2 cellular contexts compared by ENCODE assay signal in the genomic region with DNA sequence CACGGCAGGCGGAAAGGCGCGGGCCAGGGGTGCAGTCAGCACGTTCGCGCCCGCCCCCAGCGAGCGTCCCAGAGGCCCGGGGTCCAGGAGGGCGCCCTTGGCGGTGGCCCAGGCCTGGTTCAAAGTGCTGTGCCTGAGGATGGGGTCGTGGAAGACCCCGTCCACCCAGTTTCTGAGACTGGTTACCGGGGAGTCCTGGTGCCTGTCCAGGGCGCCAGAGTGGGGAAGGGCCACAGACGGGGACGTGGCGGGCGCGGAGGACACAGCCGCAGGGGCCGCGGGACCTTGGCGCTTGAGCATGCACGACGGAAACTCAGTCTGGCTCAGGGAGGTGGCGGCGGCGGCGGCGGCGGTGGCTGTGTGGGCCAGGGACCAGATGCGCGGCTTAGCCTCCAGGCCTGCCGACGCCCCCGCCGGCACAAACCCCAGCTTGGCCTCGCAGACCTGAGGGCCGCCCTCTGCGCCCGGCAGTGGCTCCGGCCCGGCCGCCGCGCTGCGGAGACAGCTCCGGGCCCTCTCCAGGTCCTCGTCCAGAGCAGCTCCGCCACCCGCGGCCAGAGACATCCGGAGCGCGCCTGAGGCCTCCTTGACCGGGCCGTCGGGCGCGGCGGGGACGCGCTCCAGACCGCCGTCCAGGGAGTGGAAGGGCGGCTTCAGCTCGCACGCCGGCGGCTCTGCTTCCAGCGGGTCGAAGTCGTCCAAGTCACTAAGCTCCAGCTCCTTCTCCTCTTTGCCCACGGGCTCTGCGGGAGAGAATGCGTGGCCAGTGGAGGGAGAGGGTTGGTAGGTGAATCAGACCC.
TF ChIP-seq lines count a peak whose summit lies in the region.

No MANE protein-coding gene starts in this region.

TF ChIP-seq in GM23338, 12 proteins besides CTCF, POLR2A, EP300 and RAD21 (continues in another document):
- TF ChIP-seq CREB1 (CRISPR knock-in tag; IDR thresholded peaks at IDR 0.05; ENCODE audit: low read depth) (no peak), NANOG (IDR thresholded peaks at IDR 0.05; ENCODE audit: borderline replicate concordance) (no peak), ZNF114 (CRISPR knock-in tag; IDR thresholded peaks at IDR 0.05) (no peak), EZH2phosphoT487 (IDR thresholded peaks at IDR 0.05; ENCODE audit: unreplicated experiment) (peak; percentile 84)
- TF ChIP-seq, protein P1, sequence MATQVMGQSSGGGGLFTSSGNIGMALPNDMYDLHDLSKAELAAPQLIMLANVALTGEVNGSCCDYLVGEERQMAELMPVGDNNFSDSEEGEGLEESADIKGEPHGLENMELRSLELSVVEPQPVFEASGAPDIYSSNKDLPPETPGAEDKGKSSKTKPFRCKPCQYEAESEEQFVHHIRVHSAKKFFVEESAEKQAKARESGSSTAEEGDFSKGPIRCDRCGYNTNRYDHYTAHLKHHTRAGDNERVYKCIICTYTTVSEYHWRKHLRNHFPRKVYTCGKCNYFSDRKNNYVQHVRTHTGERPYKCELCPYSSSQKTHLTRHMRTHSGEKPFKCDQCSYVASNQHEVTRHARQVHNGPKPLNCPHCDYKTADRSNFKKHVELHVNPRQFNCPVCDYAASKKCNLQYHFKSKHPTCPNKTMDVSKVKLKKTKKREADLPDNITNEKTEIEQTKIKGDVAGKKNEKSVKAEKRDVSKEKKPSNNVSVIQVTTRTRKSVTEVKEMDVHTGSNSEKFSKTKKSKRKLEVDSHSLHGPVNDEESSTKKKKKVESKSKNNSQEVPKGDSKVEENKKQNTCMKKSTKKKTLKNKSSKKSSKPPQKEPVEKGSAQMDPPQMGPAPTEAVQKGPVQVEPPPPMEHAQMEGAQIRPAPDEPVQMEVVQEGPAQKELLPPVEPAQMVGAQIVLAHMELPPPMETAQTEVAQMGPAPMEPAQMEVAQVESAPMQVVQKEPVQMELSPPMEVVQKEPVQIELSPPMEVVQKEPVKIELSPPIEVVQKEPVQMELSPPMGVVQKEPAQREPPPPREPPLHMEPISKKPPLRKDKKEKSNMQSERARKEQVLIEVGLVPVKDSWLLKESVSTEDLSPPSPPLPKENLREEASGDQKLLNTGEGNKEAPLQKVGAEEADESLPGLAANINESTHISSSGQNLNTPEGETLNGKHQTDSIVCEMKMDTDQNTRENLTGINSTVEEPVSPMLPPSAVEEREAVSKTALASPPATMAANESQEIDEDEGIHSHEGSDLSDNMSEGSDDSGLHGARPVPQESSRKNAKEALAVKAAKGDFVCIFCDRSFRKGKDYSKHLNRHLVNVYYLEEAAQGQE (IDR thresholded peaks at IDR 0.05; ENCODE audit: unreplicated experiment) = no peak
- TF ChIP-seq, protein P2, sequence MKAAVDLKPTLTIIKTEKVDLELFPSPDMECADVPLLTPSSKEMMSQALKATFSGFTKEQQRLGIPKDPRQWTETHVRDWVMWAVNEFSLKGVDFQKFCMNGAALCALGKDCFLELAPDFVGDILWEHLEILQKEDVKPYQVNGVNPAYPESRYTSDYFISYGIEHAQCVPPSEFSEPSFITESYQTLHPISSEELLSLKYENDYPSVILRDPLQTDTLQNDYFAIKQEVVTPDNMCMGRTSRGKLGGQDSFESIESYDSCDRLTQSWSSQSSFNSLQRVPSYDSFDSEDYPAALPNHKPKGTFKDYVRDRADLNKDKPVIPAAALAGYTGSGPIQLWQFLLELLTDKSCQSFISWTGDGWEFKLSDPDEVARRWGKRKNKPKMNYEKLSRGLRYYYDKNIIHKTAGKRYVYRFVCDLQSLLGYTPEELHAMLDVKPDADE (IDR thresholded peaks at IDR 0.05) = no peak
- TF ChIP-seq, protein P3, sequence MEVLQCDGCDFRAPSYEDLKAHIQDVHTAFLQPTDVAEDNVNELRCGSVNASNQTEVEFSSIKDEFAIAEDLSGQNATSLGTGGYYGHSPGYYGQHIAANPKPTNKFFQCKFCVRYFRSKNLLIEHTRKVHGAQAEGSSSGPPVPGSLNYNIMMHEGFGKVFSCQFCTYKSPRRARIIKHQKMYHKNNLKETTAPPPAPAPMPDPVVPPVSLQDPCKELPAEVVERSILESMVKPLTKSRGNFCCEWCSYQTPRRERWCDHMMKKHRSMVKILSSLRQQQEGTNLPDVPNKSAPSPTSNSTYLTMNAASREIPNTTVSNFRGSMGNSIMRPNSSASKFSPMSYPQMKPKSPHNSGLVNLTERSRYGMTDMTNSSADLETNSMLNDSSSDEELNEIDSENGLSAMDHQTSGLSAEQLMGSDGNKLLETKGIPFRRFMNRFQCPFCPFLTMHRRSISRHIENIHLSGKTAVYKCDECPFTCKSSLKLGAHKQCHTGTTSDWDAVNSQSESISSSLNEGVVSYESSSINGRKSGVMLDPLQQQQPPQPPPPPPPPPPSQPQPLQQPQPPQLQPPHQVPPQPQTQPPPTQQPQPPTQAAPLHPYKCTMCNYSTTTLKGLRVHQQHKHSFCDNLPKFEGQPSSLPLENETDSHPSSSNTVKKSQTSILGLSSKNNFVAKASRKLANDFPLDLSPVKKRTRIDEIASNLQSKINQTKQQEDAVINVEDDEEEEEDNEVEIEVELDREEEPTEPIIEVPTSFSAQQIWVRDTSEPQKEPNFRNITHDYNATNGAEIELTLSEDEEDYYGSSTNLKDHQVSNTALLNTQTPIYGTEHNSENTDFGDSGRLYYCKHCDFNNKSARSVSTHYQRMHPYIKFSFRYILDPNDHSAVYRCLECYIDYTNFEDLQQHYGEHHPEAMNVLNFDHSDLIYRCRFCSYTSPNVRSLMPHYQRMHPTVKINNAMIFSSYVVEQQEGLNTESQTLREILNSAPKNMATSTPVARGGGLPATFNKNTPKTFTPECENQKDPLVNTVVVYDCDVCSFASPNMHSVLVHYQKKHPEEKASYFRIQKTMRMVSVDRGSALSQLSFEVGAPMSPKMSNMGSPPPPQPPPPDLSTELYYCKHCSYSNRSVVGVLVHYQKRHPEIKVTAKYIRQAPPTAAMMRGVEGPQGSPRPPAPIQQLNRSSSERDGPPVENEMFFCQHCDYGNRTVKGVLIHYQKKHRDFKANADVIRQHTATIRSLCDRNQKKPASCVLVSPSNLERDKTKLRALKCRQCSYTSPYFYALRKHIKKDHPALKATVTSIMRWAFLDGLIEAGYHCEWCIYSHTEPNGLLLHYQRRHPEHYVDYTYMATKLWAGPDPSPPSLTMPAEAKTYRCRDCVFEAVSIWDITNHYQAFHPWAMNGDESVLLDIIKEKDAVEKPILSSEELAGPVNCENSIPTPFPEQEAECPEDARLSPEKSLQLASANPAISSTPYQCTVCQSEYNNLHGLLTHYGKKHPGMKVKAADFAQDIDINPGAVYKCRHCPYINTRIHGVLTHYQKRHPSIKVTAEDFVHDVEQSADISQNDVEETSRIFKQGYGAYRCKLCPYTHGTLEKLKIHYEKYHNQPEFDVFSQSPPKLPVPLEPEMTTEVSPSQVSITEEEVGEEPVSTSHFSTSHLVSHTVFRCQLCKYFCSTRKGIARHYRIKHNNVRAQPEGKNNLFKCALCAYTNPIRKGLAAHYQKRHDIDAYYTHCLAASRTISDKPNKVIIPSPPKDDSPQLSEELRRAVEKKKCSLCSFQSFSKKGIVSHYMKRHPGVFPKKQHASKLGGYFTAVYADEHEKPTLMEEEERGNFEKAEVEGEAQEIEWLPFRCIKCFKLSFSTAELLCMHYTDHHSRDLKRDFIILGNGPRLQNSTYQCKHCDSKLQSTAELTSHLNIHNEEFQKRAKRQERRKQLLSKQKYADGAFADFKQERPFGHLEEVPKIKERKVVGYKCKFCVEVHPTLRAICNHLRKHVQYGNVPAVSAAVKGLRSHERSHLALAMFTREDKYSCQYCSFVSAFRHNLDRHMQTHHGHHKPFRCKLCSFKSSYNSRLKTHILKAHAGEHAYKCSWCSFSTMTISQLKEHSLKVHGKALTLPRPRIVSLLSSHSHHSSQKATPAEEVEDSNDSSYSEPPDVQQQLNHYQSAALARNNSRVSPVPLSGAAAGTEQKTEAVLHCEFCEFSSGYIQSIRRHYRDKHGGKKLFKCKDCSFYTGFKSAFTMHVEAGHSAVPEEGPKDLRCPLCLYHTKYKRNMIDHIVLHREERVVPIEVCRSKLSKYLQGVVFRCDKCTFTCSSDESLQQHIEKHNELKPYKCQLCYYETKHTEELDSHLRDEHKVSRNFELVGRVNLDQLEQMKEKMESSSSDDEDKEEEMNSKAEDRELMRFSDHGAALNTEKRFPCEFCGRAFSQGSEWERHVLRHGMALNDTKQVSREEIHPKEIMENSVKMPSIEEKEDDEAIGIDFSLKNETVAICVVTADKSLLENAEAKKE (CRISPR knock-in tag; IDR thresholded peaks at IDR 0.05) = no peak

TF ChIP-seq in GM12878, 131 proteins besides CTCF, POLR2A, EP300 and RAD21:
- TF ChIP-seq JUNB (IDR thresholded peaks at IDR 0.05) (no peak), SUZ12 (IDR thresholded peaks at IDR 0.05; ENCODE audit: unreplicated experiment) (peak; percentile 20), STAT1 (conservative IDR thresholded peaks at IDR 0.05) (no peak)
TF ChIP-seq in GM12878: peak in this region for 1.
